Comparison of ENCODE assay signal across 21 cellular contexts in the genomic region with DNA sequence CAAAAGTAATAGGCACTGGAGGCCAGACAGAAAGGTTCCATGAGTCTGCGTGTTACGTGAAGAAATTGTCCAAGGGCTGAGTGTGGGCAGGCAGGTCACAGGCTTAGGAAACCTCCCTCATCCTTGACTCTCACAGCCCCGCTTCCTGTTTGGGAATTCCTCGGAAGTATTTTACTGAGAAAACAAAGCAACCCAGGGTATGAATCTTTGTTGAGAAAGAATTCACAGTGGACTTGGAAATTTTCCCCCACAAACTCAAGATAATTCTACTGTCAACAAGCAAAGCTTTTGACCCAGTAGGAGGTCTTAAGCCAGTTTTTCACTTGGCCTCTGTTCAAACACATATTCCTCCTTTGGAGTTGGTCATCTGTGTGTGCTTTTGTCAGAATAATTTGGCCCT.
DNase-seq lines count a peak whose midpoint lies in the region; ATAC-seq and TF ChIP-seq lines count a peak whose summit lies in the region.
"Had no signal": no experiment of that assay in that cellular context is flagged by ENCODE, and none has a peak within 500 bp of the region (broad histone marks: within the 10 kb centered on the region; RNA-seq: fewer than 3 reads in every experiment).

No MANE protein-coding gene starts in this region.

- no peaks in the 10 kb centered on the region for H3K9me3 Mint-ChIP-seq in endothelial cell (ENCODE audit: unreplicated experiment)

- no peaks in the 10 kb centered on the region for H3K4me1 ChIP-seq in left lung
- H3K4me1 ChIP-seq: A549, colonic mucosa, sigmoid colon had no signal

- H3K9me3 ChIP-seq in left lung: no peaks in the 10 kb centered on the region
- H3K9me3 ChIP-seq: A549, colonic mucosa, sigmoid colon, tibial nerve had no signal

- peaks cover 14% of the 10 kb centered on the region for H3K4me1 Mint-ChIP-seq in endothelial cell (ENCODE audit: unreplicated experiment)
- H3K4me1 Mint-ChIP-seq: IgD-negative memory B cell had no signal

- H3K27ac Mint-ChIP-seq in endothelial cell (ENCODE audit: unreplicated experiment): peak overlapping the region; percentile 86
- H3K27ac Mint-ChIP-seq: activated CD8-positive, alpha-beta T cell treated with anti-CD3 and anti-CD28 coated beads, Interleukin-2, amount 10 ng/mL, durations not matched to agents 7 days and 5 days; CD4-positive, alpha-beta T cell; IgD-negative memory B cell had no signal

- H3K27ac ChIP-seq in left lung: no peak overlapping the region
- H3K27ac ChIP-seq: colonic mucosa, sigmoid colon, VCaP had no signal

- intact Hi-C loops in cardiac septum (cut with DNase I): no loop called here
- intact Hi-C loops in left lung (cut with DNase I): no loop called here

- DNase-seq in AG10803 (ENCODE audit: low read depth) (peak; percentile 36), endothelial cell (ENCODE audit: low spot score) (peak; percentile 22), non-pigmented ciliary epithelial cell (ENCODE audit: low read depth) (peak; percentile 14), RPMI8226 (no peak), cardiac septum (ENCODE audit: low spot score) (no peak), OCI-M1 (lab: John Stamatoyannopoulos, UW) (no peak), left lung (no peak)
- DNase-seq: activated CD8-positive, alpha-beta T cell treated with anti-CD3 and anti-CD28 coated beads, Interleukin-2, amount 10 ng/mL, durations not matched to agents 7 days and 5 days; CD4-positive, alpha-beta T cell; colonic mucosa; DMS79; HCEC 1CT; heart right ventricle; islet precursor cell; nucleus accumbens; sigmoid colon had no signal

- H3K27me3 Mint-ChIP-seq in endothelial cell (ENCODE audit: unreplicated experiment): peaks cover 3% of the 10 kb centered on the region
- H3K27me3 Mint-ChIP-seq: IgD-negative memory B cell had no signal

- no peaks in the 10 kb centered on the region for H3K27me3 ChIP-seq in left lung
- H3K27me3 ChIP-seq: colonic mucosa, heart right ventricle, sigmoid colon, tibial nerve had no signal

- H3K36me3 ChIP-seq in left lung: no peaks in the 10 kb centered on the region
- H3K36me3 ChIP-seq: colonic mucosa, sigmoid colon had no signal

- H3K36me3 Mint-ChIP-seq in endothelial cell (ENCODE audit: low read depth, unreplicated experiment): peaks cover 9% of the 10 kb centered on the region
- H3K36me3 Mint-ChIP-seq: IgD-negative memory B cell had no signal

- H3K4me3 ChIP-seq in AG10803 (ENCODE audit: low read length) (no peak overlapping the region), left lung (no peak overlapping the region)
- H3K4me3 ChIP-seq: A549, colonic mucosa, heart right ventricle, sigmoid colon, tibial nerve had no signal

- TF ChIP-seq CTCF in AG10803 (conservative IDR thresholded peaks at IDR 0.05; ENCODE audit: low read length) (no peak), endothelial cell (IDR thresholded peaks at IDR 0.05; ENCODE audit: unreplicated experiment) (no peak), left lung (IDR thresholded peaks at IDR 0.05) (no peak)

- no peak for ATAC-seq in left lung
- ATAC-seq: A549; activated CD8-positive, alpha-beta T cell treated with anti-CD3 and anti-CD28 coated beads, Interleukin-2, amount 10 ng/mL, durations not matched to agents 7 days and 5 days had no signal

- H3K4me3 Mint-ChIP-seq in endothelial cell (ENCODE audit: unreplicated experiment): no peak overlapping the region
- H3K4me3 Mint-ChIP-seq: activated CD8-positive, alpha-beta T cell treated with anti-CD3 and anti-CD28 coated beads, Interleukin-2, amount 10 ng/mL, durations not matched to agents 7 days and 5 days; CD4-positive, alpha-beta T cell; IgD-negative memory B cell had no signal

TF ChIP-seq in PFSK-1, 5 proteins besides CTCF, POLR2A, EP300 and RAD21:
- TF ChIP-seq, protein P1, sequence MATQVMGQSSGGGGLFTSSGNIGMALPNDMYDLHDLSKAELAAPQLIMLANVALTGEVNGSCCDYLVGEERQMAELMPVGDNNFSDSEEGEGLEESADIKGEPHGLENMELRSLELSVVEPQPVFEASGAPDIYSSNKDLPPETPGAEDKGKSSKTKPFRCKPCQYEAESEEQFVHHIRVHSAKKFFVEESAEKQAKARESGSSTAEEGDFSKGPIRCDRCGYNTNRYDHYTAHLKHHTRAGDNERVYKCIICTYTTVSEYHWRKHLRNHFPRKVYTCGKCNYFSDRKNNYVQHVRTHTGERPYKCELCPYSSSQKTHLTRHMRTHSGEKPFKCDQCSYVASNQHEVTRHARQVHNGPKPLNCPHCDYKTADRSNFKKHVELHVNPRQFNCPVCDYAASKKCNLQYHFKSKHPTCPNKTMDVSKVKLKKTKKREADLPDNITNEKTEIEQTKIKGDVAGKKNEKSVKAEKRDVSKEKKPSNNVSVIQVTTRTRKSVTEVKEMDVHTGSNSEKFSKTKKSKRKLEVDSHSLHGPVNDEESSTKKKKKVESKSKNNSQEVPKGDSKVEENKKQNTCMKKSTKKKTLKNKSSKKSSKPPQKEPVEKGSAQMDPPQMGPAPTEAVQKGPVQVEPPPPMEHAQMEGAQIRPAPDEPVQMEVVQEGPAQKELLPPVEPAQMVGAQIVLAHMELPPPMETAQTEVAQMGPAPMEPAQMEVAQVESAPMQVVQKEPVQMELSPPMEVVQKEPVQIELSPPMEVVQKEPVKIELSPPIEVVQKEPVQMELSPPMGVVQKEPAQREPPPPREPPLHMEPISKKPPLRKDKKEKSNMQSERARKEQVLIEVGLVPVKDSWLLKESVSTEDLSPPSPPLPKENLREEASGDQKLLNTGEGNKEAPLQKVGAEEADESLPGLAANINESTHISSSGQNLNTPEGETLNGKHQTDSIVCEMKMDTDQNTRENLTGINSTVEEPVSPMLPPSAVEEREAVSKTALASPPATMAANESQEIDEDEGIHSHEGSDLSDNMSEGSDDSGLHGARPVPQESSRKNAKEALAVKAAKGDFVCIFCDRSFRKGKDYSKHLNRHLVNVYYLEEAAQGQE (IDR thresholded peaks at IDR 0.05; ENCODE audit: insufficient read depth in 1 of 2, low read depth in 2 of 2, low read length in 2 of 2): peak in 1 of 2 experiments; percentile 25; a peak in 1 of 4 replicates
- TF ChIP-seq TAF1 (IDR thresholded peaks at IDR 0.05; ENCODE audit: borderline replicate concordance, insufficient read depth, low read length): peak; percentile 21; the same call in 1 of the 2 replicates
- 0 out of 2 replicates have a peak, but pooled peaks have one; percentile 21 for TF ChIP-seq SIN3A (IDR thresholded peaks at IDR 0.05; ENCODE audit: borderline replicate concordance, insufficient read depth, low read length)
- peak; percentile 21 for TF ChIP-seq FOXP2 (optimal IDR thresholded peaks at IDR 0.05; ENCODE audit: borderline replicate concordance, extremely low read depth, extremely low read length, insufficient read depth)
- TF ChIP-seq POLR2AphosphoS5 (IDR thresholded peaks at IDR 0.05; ENCODE audit: low read depth, low read length): no peak
TF ChIP-seq in PFSK-1: peak in this region for 4.

Comparison
In these comparisons a context has a peak if more than half of its experiments do, and no peak if none do; other contexts are left out.
1. DNase-seq: peak in AG10803 (single experiment), endothelial cell (single experiment) and non-pigmented ciliary epithelial cell (single experiment); none in RPMI8226 (single experiment), cardiac septum (single experiment), OCI-M1 (single experiment) and left lung (0 of 2).